In the genomic region with DNA sequence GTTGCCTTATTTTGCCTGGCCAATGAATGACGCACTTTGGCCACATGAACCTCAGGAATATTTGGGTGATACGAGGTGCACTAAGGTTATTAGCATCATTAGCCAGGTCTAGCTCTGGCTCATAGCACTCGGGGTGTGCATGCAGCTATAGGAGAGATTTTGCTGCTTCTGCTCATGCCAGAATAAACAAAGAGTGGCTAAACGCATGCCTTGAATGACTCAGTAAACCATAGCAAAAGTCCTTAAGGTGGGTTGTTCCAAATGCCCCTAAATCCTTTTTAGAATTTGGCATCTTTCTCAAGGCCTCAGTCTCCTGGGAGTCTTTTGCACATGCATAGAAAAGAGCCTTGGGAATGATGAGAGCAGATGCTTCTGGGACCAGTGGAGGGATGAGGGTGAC, we compare ENCODE assay signal across 18 cellular contexts.
A peak's percentile ranks its signal among the peaks of the same experiment; 100 is the strongest.
DNase-seq lines count a peak whose midpoint lies in the region; ATAC-seq and TF ChIP-seq lines count a peak whose summit lies in the region.
"Had no signal": no experiment of that assay in that cellular context is flagged by ENCODE, and none has a peak within 500 bp of the region (broad histone marks: within the 10 kb centered on the region; RNA-seq: fewer than 3 reads in every experiment).

No MANE protein-coding gene starts in this region.

- H3K4me3 ChIP-seq in left ventricle myocardium inferior (no peak overlapping the region), adipocyte (ENCODE audit: low read length) (no peak overlapping the region), fibroblast of the aortic adventitia (ENCODE audit: low read depth, low read length) (no peak overlapping the region), PC-9 (no peak overlapping the region)

- peaks cover 3% of the 10 kb centered on the region; the same call in 1 of the 2 replicates for H3K4me1 Mint-ChIP-seq in WTC11

- H3K27me3 Mint-ChIP-seq in WTC11 (ENCODE audit: low read depth), result no peaks in the 10 kb centered on the region

- H3K4me1 ChIP-seq in left ventricle myocardium inferior (peaks cover 52% of the 10 kb centered on the region), adipocyte (ENCODE audit: control insufficient read depth, insufficient read depth, low read length) (peaks cover 16% of the 10 kb centered on the region), PC-9 (replicated peaks; ENCODE audit: insufficient read depth) (no peaks in the 10 kb centered on the region)

- TF ChIP-seq CTCF in left ventricle myocardium inferior (IDR thresholded peaks at IDR 0.05; ENCODE audit: borderline replicate concordance) (no peak), fibroblast of the aortic adventitia (IDR thresholded peaks at IDR 0.05; ENCODE audit: insufficient read depth, low read length) (no peak), WTC11 (IDR thresholded peaks at IDR 0.05) (no peak), PC-9 (conservative IDR thresholded peaks at IDR 0.05) (no peak)

- DNase-seq in left ventricle myocardium inferior (no peak), Right ventricle myocardium inferior (ENCODE audit: missing footprints) (no peak), adipocyte (ENCODE audit: low read depth) (peak; percentile 47), fibroblast of the aortic adventitia (ENCODE audit: low read depth) (peak; percentile 64), WTC11 (ENCODE audit: low spot score) (no peak), PC-9 (no peak), SHP77 treated with DMSO at 0.1 percent for 48 hours (lab: John Stamatoyannopoulos, UW) (no peak)
- DNase-seq: 8988T, AML-193, DMS79, GF-D8, KG1, NCI-H1092 treated with DMSO at 0.1 percent for 48 hours, NCI-H1694, NCI-H2107, NCI-H345, NCI-H69 had no signal

- no peak overlapping the region for H3K4me2 ChIP-seq in PC-9

- H3F3A ChIP-seq in PC-9 (ENCODE audit: insufficient read depth, low read depth), result no peaks in the 10 kb centered on the region

- no peak overlapping the region for H3K27ac Mint-ChIP-seq in WTC11

- H3K36me3 Mint-ChIP-seq in WTC11, result no peaks in the 10 kb centered on the region

- no peak overlapping the region for H3K4me3 Mint-ChIP-seq in WTC11

- BruUV-seq in PC-9 (replicated peaks; lab: Mats Ljungman, UMichigan), result no TSS peak

- peaks cover 11% of the 10 kb centered on the region for H3K36me3 ChIP-seq in left ventricle myocardium inferior
- peaks cover 12% of the 10 kb centered on the region for H3K36me3 ChIP-seq in adipocyte (ENCODE audit: control insufficient read depth, insufficient read depth, low read length, severe bottlenecking)
- H3K36me3 ChIP-seq in PC-9 (ENCODE audit: low read depth), result no peaks in the 10 kb centered on the region

- CTCF ChIA-PET in WTC11 (lab: Charles Lee) (no interaction called here), PC-9 (lab: Charles Lee) (no interaction called here)

- POLR2A ChIA-PET in WTC11 (lab: Charles Lee), result no interaction called here
- POLR2A ChIA-PET in PC-9 (lab: Charles Lee; ENCODE audit: unreplicated experiment), result no interaction called here

- intact Hi-C loops in left ventricle myocardium inferior (cut with micrococcal nuclease), result no loop called here
- intact Hi-C loops in Right ventricle myocardium inferior (cut with DNase I), result loop anchor here (10.0 kb wide), 1 partner anchor 114 kb away; no protein-coding TSS in a partner anchor
- intact Hi-C loops in PC-9 (cut with micrococcal nuclease; ENCODE audit: unreplicated experiment), result no loop called here

- no peak overlapping the region for H3K9ac ChIP-seq in adipocyte (ENCODE audit: low read length)

- no peaks in the 10 kb centered on the region; the same call in 1 of the 2 replicates for H3K9me3 Mint-ChIP-seq in WTC11

- H3K27me3 ChIP-seq in left ventricle myocardium inferior (ENCODE audit: low read depth) (no peaks in the 10 kb centered on the region), adipocyte (replicated peaks; ENCODE audit: control insufficient read depth, insufficient read depth, low read length) (no peaks in the 10 kb centered on the region), PC-9 (ENCODE audit: insufficient read depth, low read depth) (peaks cover 87% of the 10 kb centered on the region)

- no peaks in the 10 kb centered on the region for H4K20me1 ChIP-seq in PC-9 (ENCODE audit: insufficient read depth)

- H3K9me3 ChIP-seq in left ventricle myocardium inferior (replicated peaks) (no peaks in the 10 kb centered on the region), adipocyte (ENCODE audit: control insufficient read depth, low read length) (no peaks in the 10 kb centered on the region), PC-9 (ENCODE audit: insufficient read depth, low read depth) (no peaks in the 10 kb centered on the region)

- H3K9me2 ChIP-seq in PC-9 (ENCODE audit: insufficient read depth), result no peaks in the 10 kb centered on the region

- ATAC-seq in Right ventricle myocardium inferior (no peak), WTC11 (no peak), GM18520 (IDR thresholded peaks at IDR 0.05; ENCODE audit: unreplicated experiment) (no peak)

- H2AFZ ChIP-seq in PC-9, result no peak overlapping the region

- H3K79me2 ChIP-seq in PC-9 (ENCODE audit: low read depth), result no peaks in the 10 kb centered on the region

- H3K27ac ChIP-seq in left ventricle myocardium inferior (replicated peaks) (peak overlapping the region; percentile 66), PC-9 (no peak overlapping the region)

TF ChIP-seq in WTC11, 78 proteins besides CTCF, POLR2A, EP300 and RAD21:
- TF ChIP-seq ZNF512 (CRISPR knock-in tag; IDR thresholded peaks at IDR 0.05; ENCODE audit: borderline replicate concordance) (no peak), GTF2I (CRISPR knock-in tag; conservative IDR thresholded peaks at IDR 0.05) (no peak), SMAD3 (CRISPR knock-in tag; IDR thresholded peaks at IDR 0.05; ENCODE audit: borderline replicate concordance) (no peak), ARID4B (CRISPR knock-in tag; IDR thresholded peaks at IDR 0.05; ENCODE audit: borderline replicate concordance) (no peak), IRF2 (CRISPR knock-in tag; IDR thresholded peaks at IDR 0.05; ENCODE audit: borderline replicate concordance, low read depth) (no peak)

Comparison
In these comparisons a context has a peak if more than half of its experiments do, and no peak if none do; other contexts are left out.
1. DNase-seq: peak in adipocyte (single experiment) and fibroblast of the aortic adventitia (single experiment); none in left ventricle myocardium inferior (single experiment), Right ventricle myocardium inferior (single experiment), WTC11 (single experiment), PC-9 (0 of 2) and SHP77 treated with DMSO at 0.1 percent for 48 hours (single experiment).